ENCODE assay signal across 8 cellular contexts in the genomic region with DNA sequence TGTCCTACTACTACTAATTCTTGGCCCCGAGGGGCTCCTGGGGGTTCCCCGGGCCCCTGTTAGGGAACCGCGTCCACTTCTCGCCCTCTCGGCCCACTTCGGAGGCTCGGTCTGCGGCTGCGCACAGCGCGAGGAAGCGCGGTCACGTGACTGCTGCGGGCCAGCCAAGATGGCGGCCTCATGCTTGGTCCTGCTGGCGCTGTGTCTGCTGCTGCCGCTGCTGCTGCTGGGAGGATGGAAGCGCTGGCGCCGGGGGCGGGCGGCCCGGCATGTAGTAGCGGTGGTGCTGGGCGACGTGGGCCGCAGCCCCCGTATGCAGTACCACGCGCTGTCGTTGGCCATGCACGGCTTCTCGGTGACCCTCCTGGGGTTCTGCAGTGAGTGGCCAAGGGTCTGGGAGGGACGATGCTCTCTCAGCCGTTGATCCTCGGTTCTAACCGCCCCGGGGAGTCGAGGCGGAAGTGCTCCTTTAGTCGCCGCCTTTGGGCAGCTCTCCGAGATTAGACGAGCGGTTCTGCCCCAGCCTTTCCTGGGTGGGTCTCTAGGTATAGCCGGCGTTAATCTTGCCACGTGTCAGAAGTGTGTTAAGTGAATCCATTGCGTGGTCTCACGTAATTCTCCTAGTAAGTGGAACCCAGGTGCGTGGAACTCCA. TPM values are rescaled to one million over a fixed set of nuclear protein-coding genes. Genes with fewer than 3 reads are reported as not detected.
DNase-seq lines count a peak whose midpoint lies in the region; ATAC-seq, FAIRE-seq and TF ChIP-seq lines count a peak whose summit lies in the region.

A gene with protein sequence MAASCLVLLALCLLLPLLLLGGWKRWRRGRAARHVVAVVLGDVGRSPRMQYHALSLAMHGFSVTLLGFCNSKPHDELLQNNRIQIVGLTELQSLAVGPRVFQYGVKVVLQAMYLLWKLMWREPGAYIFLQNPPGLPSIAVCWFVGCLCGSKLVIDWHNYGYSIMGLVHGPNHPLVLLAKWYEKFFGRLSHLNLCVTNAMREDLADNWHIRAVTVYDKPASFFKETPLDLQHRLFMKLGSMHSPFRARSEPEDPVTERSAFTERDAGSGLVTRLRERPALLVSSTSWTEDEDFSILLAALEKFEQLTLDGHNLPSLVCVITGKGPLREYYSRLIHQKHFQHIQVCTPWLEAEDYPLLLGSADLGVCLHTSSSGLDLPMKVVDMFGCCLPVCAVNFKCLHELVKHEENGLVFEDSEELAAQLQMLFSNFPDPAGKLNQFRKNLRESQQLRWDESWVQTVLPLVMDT (plus strand): TSS at position 163 of the 653 bp plus-strand sequence. CDS start 7 bp downstream, at position 170.

- H3K9ac ChIP-seq in H1 (replicated peaks in 1 of 4; ENCODE audit: extremely low read depth in 1 of 4, low read depth in 3 of 4, low read length in 3 of 4) (peak within 1 kb of the TSS; percentile 61 to 89 (median 82)), mesendoderm (ENCODE audit: low read length) (peak within 1 kb of the TSS; percentile 87)

- no peak within 1 kb of the TSS for H3K14ac ChIP-seq in H1 (ENCODE audit: insufficient read length)

- H3K18ac ChIP-seq in H1 (ENCODE audit: extremely low read depth, low read length), result peak within 1 kb of the TSS; percentile 73; the same call in 1 of the 2 replicates
- H3K18ac ChIP-seq in mesendoderm (ENCODE audit: low read length), result no peak within 1 kb of the TSS

- peaks cover 6% of the 10 kb centered on the region for H3K23me2 ChIP-seq in H1 (ENCODE audit: low read depth, low read length)

- no peak within 1 kb of the TSS for H3K23ac ChIP-seq in H1 (ENCODE audit: insufficient read length)
- H3K23ac ChIP-seq in mesendoderm (ENCODE audit: low read length), result no peak within 1 kb of the TSS

- peaks cover 31% of the 10 kb centered on the region for H3K36me3 Mint-ChIP-seq in CD8-positive, alpha-beta T cell

- H3K4ac ChIP-seq in H1 (replicated peaks; ENCODE audit: insufficient read length, low read depth, low read length) (peak within 1 kb of the TSS; percentile 70), mesendoderm (ENCODE audit: low read depth, low read length) (peak within 1 kb of the TSS; percentile 21)

- H3K9me3 ChIP-seq in CD8-positive, alpha-beta T cell (ENCODE audit: low read length), result no peaks in the 10 kb centered on the region
- no peaks in the 10 kb centered on the region for H3K9me3 ChIP-seq in H1 (ENCODE audit: insufficient read depth in 2 of 2, low read depth in 1 of 2, low read length in 1 of 2)

- peaks cover 27% of the 10 kb centered on the region for H3K4me1 Mint-ChIP-seq in CD8-positive, alpha-beta T cell (ENCODE audit: low read depth)

- H4K8ac ChIP-seq in H1 (ENCODE audit: extremely low read depth, insufficient read depth, low read length) (peak within 1 kb of the TSS; percentile 92), mesendoderm (ENCODE audit: low read depth, low read length) (no peak within 1 kb of the TSS)

- no peaks in the 10 kb centered on the region for H3K27me3 Mint-ChIP-seq in CD8-positive, alpha-beta T cell (ENCODE audit: low read depth)

- H3K79me1 ChIP-seq in H1 (ENCODE audit: low read depth, low read length) (peaks cover 4% of the 10 kb centered on the region; the same call in 1 of the 2 replicates), mesendoderm (ENCODE audit: low read length) (peaks cover 4% of the 10 kb centered on the region)

- peak within 1 kb of the TSS; percentile 74 for H3K27ac ChIP-seq in CD8-positive, alpha-beta T cell (ENCODE audit: low read depth, low read length)
- H3K27ac ChIP-seq in H1 (ENCODE audit: low read depth, low read length) (peak within 1 kb of the TSS; percentile 50), mesendoderm (ENCODE audit: low read depth, low read length) (no peak within 1 kb of the TSS)

- H3K27ac Mint-ChIP-seq in CD8-positive, alpha-beta T cell, result peak within 1 kb of the TSS; percentile 98

- H2BK120ac ChIP-seq in H1 (replicated peaks; ENCODE audit: low read depth, low read length), result peak within 1 kb of the TSS; percentile 61
- no peak within 1 kb of the TSS for H2BK120ac ChIP-seq in mesendoderm (ENCODE audit: low read depth, low read length)

- CTCF ChIA-PET in CD8-positive, alpha-beta T cell (lab: Charles Lee), result interaction anchor here (0.9 to 1.2 kb wide), 3 partner anchors 13 to 20 kb away, joined by 3 to 5 read pairs (median 3); no protein-coding TSS in a partner anchor
- CTCF ChIA-PET in H1 (lab: Charles Lee; ENCODE audit: partially characterized antibody), result interaction anchor here (0.7 to 27.9 kb wide), 5 partner anchors 13 to 83 kb away, joined by 3 to 625 read pairs (median 3); a partner anchor contains a TSS

- H3K4me3 ChIP-seq in CD8-positive, alpha-beta T cell (ENCODE audit: low read depth, low read length), result peak within 1 kb of the TSS; percentile 73
- H3K4me3 ChIP-seq in H1 (ENCODE audit: extremely low read depth in 1 of 4, insufficient read depth in 2 of 4, low read depth in 3 of 4, low read length in 4 of 4), result peak within 1 kb of the TSS; percentile 59 to 87 (median 77)
- H3K4me3 ChIP-seq in mesendoderm (ENCODE audit: low read length), result peak within 1 kb of the TSS; percentile 84

- DNase-seq in CD8-positive, alpha-beta T cell, result peak; percentile 77 to 92 (median 90)
- peak; percentile 79 for DNase-seq in NK-92 treated with Interleukin-12 subunit alpha and Interleukin-12 subunit beta, amount 100 ng/mL, for 24 hours (lab: John Stamatoyannopoulos, UW)
- DNase-seq in activated CD8-positive, alpha-beta memory T cell treated with anti-CD3 and anti-CD28 coated beads for 4 hours (ENCODE audit: low read depth in 2 of 2), result peak; percentile 80 to 82
- DNase-seq in H1 (ENCODE audit: low read depth in 1 of 2, low spot score in 2 of 2) (peak in 1 of 2 experiments; percentile 94), mesendoderm (peak; percentile 91)
- peak; percentile 77 for DNase-seq in stimulated activated CD8-positive, alpha-beta memory T cell treated with anti-CD3 and anti-CD28 coated beads, Interleukin-15, amount 100 ng/mL, for 1 hour (ENCODE audit: low read depth)

- peak; percentile 95 to 96 for TF ChIP-seq POLR2A in H1 (IDR thresholded peaks at IDR 0.05; ENCODE audit: control extremely low read depth in 1 of 2, low read depth in 2 of 2, low read length in 2 of 2)

- H3K79me2 ChIP-seq in H1 (ENCODE audit: control insufficient read depth in 1 of 2, insufficient read depth in 2 of 2, low read length in 2 of 2) (peaks cover 7 to 22% of the 10 kb centered on the region in 2 experiments), mesendoderm (ENCODE audit: control insufficient read depth, insufficient read depth, low read length) (peaks cover 8% of the 10 kb centered on the region)

- peak within 1 kb of the TSS; percentile 88 to 100 for H3K4me2 ChIP-seq in H1 (ENCODE audit: insufficient read depth in 1 of 2, low read depth in 2 of 2, low read length in 2 of 2)
- peak within 1 kb of the TSS; percentile 96 for H3K4me2 ChIP-seq in mesendoderm (ENCODE audit: low read length)

- peaks cover 22% of the 10 kb centered on the region for H3K36me3 ChIP-seq in CD8-positive, alpha-beta T cell (ENCODE audit: insufficient read depth, low read length)
- peaks cover 0 to 21% (median 8%) of the 10 kb centered on the region in 4 experiments; a peak in 6 of 8 replicates for H3K36me3 ChIP-seq in H1 (ENCODE audit: control insufficient read depth in 2 of 4, insufficient read depth in 4 of 4, low read length in 3 of 4)
- H3K36me3 ChIP-seq in mesendoderm (ENCODE audit: control insufficient read depth, insufficient read depth, low read length), result peaks cover 3% of the 10 kb centered on the region

- peaks cover 20% of the 10 kb centered on the region for H3K4me1 ChIP-seq in CD8-positive, alpha-beta T cell (ENCODE audit: insufficient read depth, low read length)
- peaks cover 0 to 6% (median 5%) of the 10 kb centered on the region in 4 experiments; a peak in 5 of 7 replicates for H3K4me1 ChIP-seq in H1 (replicated peaks in 1 of 4; ENCODE audit: control insufficient read depth in 3 of 4, insufficient read depth in 4 of 4, low read length in 3 of 4)
- H3K4me1 ChIP-seq in mesendoderm (ENCODE audit: control insufficient read depth, low read depth, low read length), result no peaks in the 10 kb centered on the region

- ATAC-seq in CD8-positive, alpha-beta T cell, result peak; percentile 89
- ATAC-seq in GM19452 (IDR thresholded peaks at IDR 0.05; ENCODE audit: unreplicated experiment), result peak; percentile 90
- peak; percentile 41 for ATAC-seq in HG03575 (IDR thresholded peaks at IDR 0.05; ENCODE audit: extremely low read depth, insufficient number of reproducible peaks, low FRiP score, unreplicated experiment)

- no peaks in the 10 kb centered on the region for H3K9me3 Mint-ChIP-seq in CD8-positive, alpha-beta T cell

- 4% methylated on average over 48 of the region's 53 CpGs; no CpG with 5 or more reads in 1 of the 2 experiments for WGBS in H1 (ENCODE audit: extremely low coverage in 1 of 2, insufficient coverage in 1 of 2, insufficient read length in 1 of 2, insufficient replicate concordance in 2 of 2, low coverage in 1 of 2, low lambda C conversion rate in 2 of 2, missing lambda C conversion rate in 1 of 2), 2 experiments
- WGBS in mesendoderm (ENCODE audit: extremely low coverage, insufficient coverage, low lambda C conversion rate), result no CpG with 5 or more reads among the region's 53 CpGs

- peak within 1 kb of the TSS; percentile 40 for H4K5ac ChIP-seq in H1 (ENCODE audit: insufficient read length, low read depth, low read length)
- H4K5ac ChIP-seq in mesendoderm (ENCODE audit: low read length), result peak within 1 kb of the TSS; percentile 84

- H4K91ac ChIP-seq in H1 (replicated peaks; ENCODE audit: insufficient read length, low read length), result peak within 1 kb of the TSS; percentile 84

- no peak for FAIRE-seq in H1 (lab: Jason Lieb, UNC)

- H2BK12ac ChIP-seq in H1 (ENCODE audit: low read depth, low read length), result 0 out of 2 replicates have a peak within 1 kb of the TSS, but pooled peaks have one; percentile 33

- peak within 1 kb of the TSS; percentile 90 for H3K56ac ChIP-seq in H1 (replicated peaks; ENCODE audit: insufficient read length, low read depth, low read length)
- H3K56ac ChIP-seq in mesendoderm (ENCODE audit: low read length), result peak within 1 kb of the TSS; percentile 94

- H3K27me3 ChIP-seq in CD8-positive, alpha-beta T cell (ENCODE audit: insufficient read depth, low read length), result no peaks in the 10 kb centered on the region
- H3K27me3 ChIP-seq in H1 (replicated peaks in 1 of 4; ENCODE audit: control insufficient read depth in 3 of 4, extremely low read depth in 1 of 4, insufficient read depth in 3 of 4, low read length in 3 of 4) (0 out of 7 replicates have a peak, but pooled peaks cover 0 to 3% (median 0%) of the 10 kb centered on the region in 4 experiments), mesendoderm (ENCODE audit: insufficient read depth, low read length, poor library complexity) (no peaks in the 10 kb centered on the region)

- intact Hi-C loops in CD8-positive, alpha-beta T cell (cut with DNase I, micrococcal nuclease), result loop anchor here (1.0 to 5.0 kb wide), 4 partner anchors 25 to 225 kb away; a partner anchor contains a TSS

- no peak within 1 kb of the TSS for H2BK20ac ChIP-seq in H1 (ENCODE audit: low read length)

- H3K4me3 Mint-ChIP-seq in CD8-positive, alpha-beta T cell, result peak within 1 kb of the TSS; percentile 95

- POLR2A ChIA-PET in CD8-positive, alpha-beta T cell (lab: Charles Lee), result interaction anchor here (0.9 to 3.5 kb wide), 3 partner anchors 13 to 38 kb away, joined by 3 to 23 read pairs (median 5); a partner anchor contains a TSS
- POLR2A ChIA-PET in H1 (lab: Charles Lee; ENCODE audit: partially characterized antibody), result interaction anchor here (0.9 to 2.7 kb wide), 7 partner anchors 8 to 90 kb away, joined by 3 to 17 read pairs (median 3); no protein-coding TSS in a partner anchor

- no peak for TF ChIP-seq EP300 in H1 (IDR thresholded peaks at IDR 0.05; ENCODE audit: borderline replicate concordance in 1 of 2, low read depth in 2 of 2, low read length in 2 of 2)

- H2BK5ac ChIP-seq in H1 (ENCODE audit: low read depth, low read length) (peak within 1 kb of the TSS; percentile 75; the same call in 1 of the 2 replicates), mesendoderm (ENCODE audit: low read length) (no peak within 1 kb of the TSS)

- TF ChIP-seq CTCF in CD8-positive, alpha-beta T cell (IDR thresholded peaks at IDR 0.05), result no peak
- TF ChIP-seq CTCF in H1 (IDR thresholded peaks at IDR 0.05; ENCODE audit: control extremely low read depth in 1 of 3, insufficient read depth in 1 of 3, low read depth in 1 of 3, low read length in 3 of 3), result 0 out of 4 replicates have a peak, but pooled peaks of 1 of the 3 experiments have one; percentile 0

- H4K20me1 ChIP-seq in H1 (replicated peaks in 1 of 2; ENCODE audit: control insufficient read depth in 1 of 2, insufficient read depth in 2 of 2, low read length in 2 of 2), result peaks cover 0 to 1% of the 10 kb centered on the region in 2 experiments

- H2BK15ac ChIP-seq in H1 (ENCODE audit: low read length) (peak within 1 kb of the TSS; percentile 53; the same call in 1 of the 2 replicates), mesendoderm (replicated peaks; ENCODE audit: low read depth) (no peak within 1 kb of the TSS)

- H2AFZ ChIP-seq in H1 (ENCODE audit: low read length), result peak within 1 kb of the TSS; percentile 63; the same call in 1 of the 2 replicates

- no peak for TF ChIP-seq RAD21 in H1 (IDR thresholded peaks at IDR 0.05 in 1 of 2, conservative IDR thresholded peaks at IDR 0.05 in 1 of 2; ENCODE audit: low read depth in 2 of 2, low read length in 2 of 2)

- H2AK5ac ChIP-seq in H1 (ENCODE audit: low read depth, low read length), result no peak within 1 kb of the TSS; the same call in 1 of the 2 replicates
- peak within 1 kb of the TSS; percentile 57 for H2AK5ac ChIP-seq in mesendoderm (ENCODE audit: low read length)

RNA-seq across cellular contexts. Expression of the gene that starts here (rescaled TPM):
- 10 to 100 TPM in 1 of 2 experiments, 1 to 10 TPM in 1; 7.9 to 10.9 TPM for total RNA-seq in CD8-positive, alpha-beta T cell
- total RNA-seq in H1 (2021; fragmentation: NEBNext Ultra II Directional; extraction: Animal tissue kit (Norgen Biotek cat#: 25700)), result 34.8 and 35.7 TPM in 2 replicates
- 45.7 and 46.5 TPM in 2 replicates for polyA plus RNA-seq in H1 (2011; rRNA removed)
- polyA plus RNA-seq in H1 (2011; cell fraction: cytosol; rRNA removed), result 42.0 TPM
- polyA plus RNA-seq in H1 (2011; cell fraction: nucleus; rRNA removed), result 51.3 TPM
- 24.1 to 36.4 TPM (median 33.7 TPM) in 4 replicates for polyA plus RNA-seq in H1 (2012, experiment 1 of 2)
- polyA plus RNA-seq in H1 (2012, experiment 2 of 2), result 47.3 TPM
- 48.4 TPM for polyA plus RNA-seq in H1 (2013, experiment 1 of 2)
- 53.2 TPM for polyA plus RNA-seq in H1 (2013, experiment 2 of 2)
- 81.3 and 93.9 TPM in 2 replicates for polyA minus RNA-seq in H1 (2011; rRNA and poly(A)+ RNA removed)
- polyA minus RNA-seq in H1 (2011; cell fraction: cytosol; rRNA and poly(A)+ RNA removed), result 18.3 TPM
- polyA minus RNA-seq in H1 (2011; cell fraction: nucleus; rRNA and poly(A)+ RNA removed), result 43.5 TPM
- 29.2 TPM for polyA plus RNA-seq in mesendoderm (2013, experiment 1 of 2)
- polyA plus RNA-seq in mesendoderm (2013, experiment 2 of 2), result 26.5 TPM
